1 cellular context compared by ENCODE assay signal in genomic region chr12:106585237-106585834, GRCh38.
A peak's percentile ranks its signal among the peaks of the same experiment; 100 is the strongest.
TF ChIP-seq lines count a peak whose summit lies in the region.

No MANE protein-coding gene starts in this region.

TF ChIP-seq in H1, 55 proteins besides CTCF, POLR2A, EP300 and RAD21:
- no peak for TF ChIP-seq CHD7 (IDR thresholded peaks at IDR 0.05; ENCODE audit: insufficient replicate concordance, low read length)
- TF ChIP-seq TBP (IDR thresholded peaks at IDR 0.05; ENCODE audit: low read depth, low read length), result no peak
- TF ChIP-seq RNF2 (IDR thresholded peaks at IDR 0.05; ENCODE audit: borderline replicate concordance, low read depth, low read length, missing control alignments, poor library complexity, severe bottlenecking), result peak; percentile 67
- no peak for TF ChIP-seq PHF8 (conservative IDR thresholded peaks at IDR 0.05; ENCODE audit: low read depth, low read length)
- TF ChIP-seq JUND (IDR thresholded peaks at IDR 0.05; ENCODE audit: low read length), result no peak
- no peak for TF ChIP-seq ZNF274 (IDR thresholded peaks at IDR 0.05; ENCODE audit: borderline replicate concordance, extremely low read depth, low read length)
- TF ChIP-seq KDM1A (IDR thresholded peaks at IDR 0.05; ENCODE audit: borderline replicate concordance, low read length), result no peak
- TF ChIP-seq NRF1 (IDR thresholded peaks at IDR 0.05; ENCODE audit: low read depth, low read length), result no peak
- no peak for TF ChIP-seq SIX5 (IDR thresholded peaks at IDR 0.05; ENCODE audit: low read depth, low read length)
- TF ChIP-seq SUZ12 (IDR thresholded peaks at IDR 0.05; ENCODE audit: low read length), result no peak; the same call in 1 of the 2 replicates
- no peak for TF ChIP-seq ATF3 (IDR thresholded peaks at IDR 0.05; ENCODE audit: insufficient read depth, low read depth, low read length)
- TF ChIP-seq SP4 (IDR thresholded peaks at IDR 0.05; ENCODE audit: low read length), result no peak
- TF ChIP-seq CBX8 (IDR thresholded peaks at IDR 0.05; ENCODE audit: borderline replicate concordance, low read depth, low read length), result 0 out of 2 replicates have a peak, but pooled peaks have one; percentile 16
- no peak for TF ChIP-seq EGR1 (IDR thresholded peaks at IDR 0.05; ENCODE audit: borderline replicate concordance, low read depth, low read length)
- TF ChIP-seq JUN (IDR thresholded peaks at IDR 0.05; ENCODE audit: low read depth, low read length), result no peak
- TF ChIP-seq CBX5 (IDR thresholded peaks at IDR 0.05; ENCODE audit: low read depth, low read length), result no peak
- no peak for TF ChIP-seq E2F6 (IDR thresholded peaks at IDR 0.05)
- TF ChIP-seq TEAD4 (IDR thresholded peaks at IDR 0.05; ENCODE audit: low read depth, low read length), result no peak
